In genomic region chr22:26435327-26436093, GRCh38 we compare ENCODE assay signal across 2 cellular contexts.
TF ChIP-seq lines count a peak whose summit lies in the region.

No MANE protein-coding gene starts in this region.

TF ChIP-seq in K562, 482 proteins besides CTCF, POLR2A, EP300 and RAD21:
- no peak for TF ChIP-seq ZNF280A (IDR thresholded peaks at IDR 0.05; ENCODE audit: low read depth, partially characterized antibody)
- no peak for TF ChIP-seq ZBTB5 (IDR thresholded peaks at IDR 0.05)
- TF ChIP-seq ZNF717 (CRISPR knock-in tag; IDR thresholded peaks at IDR 0.05), result no peak
- TF ChIP-seq RBM25 (IDR thresholded peaks at IDR 0.05; ENCODE audit: low read depth, low read length, severe bottlenecking), result peak; percentile 60
- TF ChIP-seq MBD2 (IDR thresholded peaks at IDR 0.05; ENCODE audit: borderline replicate concordance, low read depth), result no peak
- TF ChIP-seq BCOR (IDR thresholded peaks at IDR 0.05), result peak; percentile 60; the same call in 1 of the 2 replicates
- no peak for TF ChIP-seq REST (CRISPR knock-in tag; IDR thresholded peaks at IDR 0.05; ENCODE audit: low read depth)
- TF ChIP-seq ZNF639 (CRISPR knock-in tag; conservative IDR thresholded peaks at IDR 0.05 in 1 of 2, IDR thresholded peaks at IDR 0.05 in 1 of 2), result no peak
- no peak for TF ChIP-seq RBM17 (IDR thresholded peaks at IDR 0.05; ENCODE audit: borderline replicate concordance, low read depth, low read length)
- TF ChIP-seq E2F5 (CRISPR knock-in tag; IDR thresholded peaks at IDR 0.05), result no peak

TF ChIP-seq in SK-N-SH, 30 proteins besides CTCF, POLR2A, EP300 and RAD21:
- TF ChIP-seq JUND (IDR thresholded peaks at IDR 0.05) (no peak), FOXJ3 (CRISPR knock-in tag; IDR thresholded peaks at IDR 0.05) (no peak), EZH2phosphoT487 (IDR thresholded peaks at IDR 0.05; ENCODE audit: borderline replicate concordance, low read depth) (no peak)
